11 cellular contexts compared by ENCODE assay signal in the genomic region with DNA sequence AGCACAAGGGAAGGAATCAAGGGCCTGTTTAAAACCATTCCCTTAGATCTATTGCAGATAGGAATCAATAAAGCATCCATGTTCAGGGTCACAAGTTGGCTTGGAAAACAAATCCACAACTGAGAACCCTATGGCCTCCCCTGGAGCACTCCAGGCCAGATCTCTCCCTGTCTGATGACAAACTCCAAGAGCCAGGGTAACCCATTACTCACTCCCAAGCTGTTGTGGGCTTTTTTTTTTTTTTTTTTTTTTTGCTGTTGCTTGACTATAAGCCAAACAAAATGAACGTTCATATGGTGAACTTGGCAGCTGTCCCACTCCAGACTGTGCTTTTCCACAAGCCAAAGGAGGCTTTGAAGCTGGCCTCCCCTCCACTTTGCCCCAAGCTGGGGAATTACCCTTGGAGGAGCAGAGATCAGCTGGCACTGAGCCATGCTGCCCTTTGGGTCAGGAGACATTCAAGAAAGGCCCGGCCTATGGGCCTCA. TPM values are rescaled to one million over a fixed set of nuclear protein-coding genes. Genes with fewer than 3 reads are reported as not detected.
DNase-seq lines count a peak whose midpoint lies in the region; ATAC-seq and TF ChIP-seq lines count a peak whose summit lies in the region.
"Had no signal": no experiment of that assay in that cellular context is flagged by ENCODE, and none has a peak within 500 bp of the region (broad histone marks: within the 10 kb centered on the region; RNA-seq: fewer than 3 reads in every experiment).

No MANE protein-coding gene starts in this region.

- no peak overlapping the region for H3K4me3 ChIP-seq in tibial nerve
- H3K4me3 ChIP-seq: A549 had no signal

- ATAC-seq in left cardiac atrium (peak; percentile 30 to 90), GM21619 (IDR thresholded peaks at IDR 0.05; ENCODE audit: unreplicated experiment) (no peak), GM18498 (IDR thresholded peaks at IDR 0.05; ENCODE audit: unreplicated experiment) (no peak)
- ATAC-seq: A549 had no signal

- H3K9me3 ChIP-seq in tibial nerve: no peaks in the 10 kb centered on the region
- H3K9me3 ChIP-seq: A549 had no signal

- H3K36me3 ChIP-seq in tibial nerve: no peaks in the 10 kb centered on the region

- no peak for TF ChIP-seq CTCF in tibial nerve (IDR thresholded peaks at IDR 0.05)

- H3K4me1 ChIP-seq in tibial nerve: peaks cover 0 to 4% (median 0%) of the 10 kb centered on the region in 4 donors
- H3K4me1 ChIP-seq: A549 had no signal

- H3K27ac ChIP-seq in tibial nerve: no peak overlapping the region
- H3K27ac ChIP-seq: A549 had no signal

- no peak for TF ChIP-seq POLR2A in tibial nerve (IDR thresholded peaks at IDR 0.05)

- no peaks in the 10 kb centered on the region for H3K27me3 ChIP-seq in tibial nerve

- 0% methylated on average over 2 of the region's 2 CpGs for WGBS in tibial nerve, 2 donors

- intact Hi-C loops in left cardiac atrium (cut with DNase I): no loop called here

- DNase-seq in NCI-H2227 (lab: John Stamatoyannopoulos, UW; ENCODE audit: unreplicated experiment): peak; percentile 17
- no peak for DNase-seq in NCI-H2227 treated with DMSO at 0.1 percent for 48 hours (lab: John Stamatoyannopoulos, UW)
- peak; percentile 55 for DNase-seq in T1000 (lab: John Stamatoyannopoulos, UW)
- peak; percentile 76 for DNase-seq in left cardiac atrium
- peak; percentile 8 to 17 for DNase-seq in tibial nerve (ENCODE audit: low spot score in 2 of 2)
- no peak for DNase-seq in stimulated activated CD4-positive, alpha-beta T cell treated with anti-CD3 and anti-CD28 coated beads, Interleukin-4, amount 100 ng/mL, for 1 hour
- DNase-seq: activated T-cell treated with anti-CD3 and anti-CD28 coated beads, Interleukin-2, amount 50 U/mL, for 48 hours; trophoblast cell had no signal

- TF ChIP-seq EP300 in tibial nerve (IDR thresholded peaks at IDR 0.05): no peak

RNA-seq across cellular contexts. Expression of a gene that starts 35.7 kb away (rescaled TPM):
- 1 to 10 TPM; 2.5 to 4.3 TPM for total RNA-seq in left cardiac atrium
- total RNA-seq in tibial nerve: 10 to 100 TPM in 1 of 4 donors, 1 to 10 TPM in 3; 2.2 to 20.4 (median 4.0) TPM

Comparison
In these comparisons a context has a peak if more than half of its experiments do, and no peak if none do; other contexts are left out.
1. DNase-seq: peak in NCI-H2227 (single experiment), T1000 (single experiment), left cardiac atrium (single experiment) and tibial nerve (2 of 2); none in NCI-H2227 treated with DMSO at 0.1 percent for 48 hours (single experiment) and stimulated activated CD4-positive, alpha-beta T cell treated with anti-CD3 and anti-CD28 coated beads, Interleukin-4, amount 100 ng/mL, for 1 hour (single experiment).
2. ATAC-seq: peak in left cardiac atrium (2 of 2); none in GM21619 (single experiment) and GM18498 (single experiment).